In the genomic region with DNA sequence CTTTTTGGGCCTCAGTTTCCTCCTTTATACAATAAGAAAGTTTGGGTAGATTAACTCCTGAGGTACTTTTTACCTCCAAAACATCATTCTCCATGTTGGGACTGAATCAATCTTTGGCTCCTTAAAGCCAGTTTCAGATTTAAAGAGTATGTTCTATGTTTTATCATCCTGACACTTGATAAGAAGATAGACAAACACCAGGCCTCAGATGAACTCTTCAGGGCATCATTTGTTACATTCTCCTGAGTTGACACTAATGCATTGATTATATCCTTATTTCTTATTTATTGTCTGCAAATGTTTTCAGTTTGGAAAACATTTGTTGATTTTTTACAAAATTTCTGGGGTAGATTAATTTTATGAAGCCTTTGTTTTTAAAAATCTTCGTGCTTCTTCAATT, we compare ENCODE assay signal across 20 cellular contexts.
"Had no signal": no experiment of that assay in that cellular context is flagged by ENCODE, and none has a peak within 500 bp of the region (broad histone marks: within the 10 kb centered on the region; RNA-seq: fewer than 3 reads in every experiment).

No MANE protein-coding gene starts in this region.

- H3K4me3 ChIP-seq: colonic mucosa, esophagus squamous epithelium, gastrocnemius medialis, heart right ventricle, left lung, lower lobe of right lung, mucosa of descending colon had no signal

- H3K27me3 ChIP-seq: colonic mucosa, esophagus squamous epithelium, gastrocnemius medialis, heart right ventricle, left lung had no signal

- H3K27ac ChIP-seq: colonic mucosa, epithelial cell of prostate, esophagus squamous epithelium, gastrocnemius medialis, heart right ventricle, left lung, lower lobe of right lung had no signal

- H3K36me3 ChIP-seq: colonic mucosa, esophagus squamous epithelium, gastrocnemius medialis, heart right ventricle, left lung, lower lobe of right lung had no signal

- H3K4me1 ChIP-seq: colonic mucosa, esophagus squamous epithelium, gastrocnemius medialis, heart right ventricle, left lung, lower lobe of right lung had no signal

- DNase-seq: colonic mucosa; cortex of kidney; effector CD8-positive, alpha-beta T cell; effector memory CD8-positive, alpha-beta T cell; endodermal cell; erythroblast; esophagus squamous epithelium; gastrocnemius medialis; glutamatergic neuron; head of caudate nucleus; heart right ventricle; immature natural killer cell; islet precursor cell; left cardiac atrium; left lung; left ventricle myocardium superior; lower lobe of right lung; mucosa of descending colon; naive thymus-derived CD8-positive, alpha-beta T cell had no signal

- H3K9me3 ChIP-seq: colonic mucosa, esophagus squamous epithelium, gastrocnemius medialis, heart right ventricle, left lung, lower lobe of right lung, mucosa of descending colon had no signal
